In genomic region chr19:54470276-54470887, GRCh38 we compare ENCODE assay signal across 1 cellular context.
TF ChIP-seq lines count a peak whose summit lies in the region.

No MANE protein-coding gene starts in this region.

TF ChIP-seq in GM23338, 12 proteins besides CTCF, POLR2A, EP300 and RAD21:
- TF ChIP-seq EZH2phosphoT487 (IDR thresholded peaks at IDR 0.05; ENCODE audit: unreplicated experiment) (no peak), CREB1 (CRISPR knock-in tag; IDR thresholded peaks at IDR 0.05; ENCODE audit: low read depth) (no peak), POLR2AphosphoS5 (IDR thresholded peaks at IDR 0.05; ENCODE audit: low read depth) (no peak), NANOG (IDR thresholded peaks at IDR 0.05; ENCODE audit: borderline replicate concordance) (no peak), ZNF114 (CRISPR knock-in tag; IDR thresholded peaks at IDR 0.05) (no peak), ZNF331 (CRISPR knock-in tag; IDR thresholded peaks at IDR 0.05; ENCODE audit: low read depth) (no peak), STAT1 (IDR thresholded peaks at IDR 0.05; ENCODE audit: unreplicated experiment) (no peak)
- TF ChIP-seq, protein P1, sequence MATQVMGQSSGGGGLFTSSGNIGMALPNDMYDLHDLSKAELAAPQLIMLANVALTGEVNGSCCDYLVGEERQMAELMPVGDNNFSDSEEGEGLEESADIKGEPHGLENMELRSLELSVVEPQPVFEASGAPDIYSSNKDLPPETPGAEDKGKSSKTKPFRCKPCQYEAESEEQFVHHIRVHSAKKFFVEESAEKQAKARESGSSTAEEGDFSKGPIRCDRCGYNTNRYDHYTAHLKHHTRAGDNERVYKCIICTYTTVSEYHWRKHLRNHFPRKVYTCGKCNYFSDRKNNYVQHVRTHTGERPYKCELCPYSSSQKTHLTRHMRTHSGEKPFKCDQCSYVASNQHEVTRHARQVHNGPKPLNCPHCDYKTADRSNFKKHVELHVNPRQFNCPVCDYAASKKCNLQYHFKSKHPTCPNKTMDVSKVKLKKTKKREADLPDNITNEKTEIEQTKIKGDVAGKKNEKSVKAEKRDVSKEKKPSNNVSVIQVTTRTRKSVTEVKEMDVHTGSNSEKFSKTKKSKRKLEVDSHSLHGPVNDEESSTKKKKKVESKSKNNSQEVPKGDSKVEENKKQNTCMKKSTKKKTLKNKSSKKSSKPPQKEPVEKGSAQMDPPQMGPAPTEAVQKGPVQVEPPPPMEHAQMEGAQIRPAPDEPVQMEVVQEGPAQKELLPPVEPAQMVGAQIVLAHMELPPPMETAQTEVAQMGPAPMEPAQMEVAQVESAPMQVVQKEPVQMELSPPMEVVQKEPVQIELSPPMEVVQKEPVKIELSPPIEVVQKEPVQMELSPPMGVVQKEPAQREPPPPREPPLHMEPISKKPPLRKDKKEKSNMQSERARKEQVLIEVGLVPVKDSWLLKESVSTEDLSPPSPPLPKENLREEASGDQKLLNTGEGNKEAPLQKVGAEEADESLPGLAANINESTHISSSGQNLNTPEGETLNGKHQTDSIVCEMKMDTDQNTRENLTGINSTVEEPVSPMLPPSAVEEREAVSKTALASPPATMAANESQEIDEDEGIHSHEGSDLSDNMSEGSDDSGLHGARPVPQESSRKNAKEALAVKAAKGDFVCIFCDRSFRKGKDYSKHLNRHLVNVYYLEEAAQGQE (IDR thresholded peaks at IDR 0.05; ENCODE audit: unreplicated experiment), result no peak
- TF ChIP-seq, protein P2, sequence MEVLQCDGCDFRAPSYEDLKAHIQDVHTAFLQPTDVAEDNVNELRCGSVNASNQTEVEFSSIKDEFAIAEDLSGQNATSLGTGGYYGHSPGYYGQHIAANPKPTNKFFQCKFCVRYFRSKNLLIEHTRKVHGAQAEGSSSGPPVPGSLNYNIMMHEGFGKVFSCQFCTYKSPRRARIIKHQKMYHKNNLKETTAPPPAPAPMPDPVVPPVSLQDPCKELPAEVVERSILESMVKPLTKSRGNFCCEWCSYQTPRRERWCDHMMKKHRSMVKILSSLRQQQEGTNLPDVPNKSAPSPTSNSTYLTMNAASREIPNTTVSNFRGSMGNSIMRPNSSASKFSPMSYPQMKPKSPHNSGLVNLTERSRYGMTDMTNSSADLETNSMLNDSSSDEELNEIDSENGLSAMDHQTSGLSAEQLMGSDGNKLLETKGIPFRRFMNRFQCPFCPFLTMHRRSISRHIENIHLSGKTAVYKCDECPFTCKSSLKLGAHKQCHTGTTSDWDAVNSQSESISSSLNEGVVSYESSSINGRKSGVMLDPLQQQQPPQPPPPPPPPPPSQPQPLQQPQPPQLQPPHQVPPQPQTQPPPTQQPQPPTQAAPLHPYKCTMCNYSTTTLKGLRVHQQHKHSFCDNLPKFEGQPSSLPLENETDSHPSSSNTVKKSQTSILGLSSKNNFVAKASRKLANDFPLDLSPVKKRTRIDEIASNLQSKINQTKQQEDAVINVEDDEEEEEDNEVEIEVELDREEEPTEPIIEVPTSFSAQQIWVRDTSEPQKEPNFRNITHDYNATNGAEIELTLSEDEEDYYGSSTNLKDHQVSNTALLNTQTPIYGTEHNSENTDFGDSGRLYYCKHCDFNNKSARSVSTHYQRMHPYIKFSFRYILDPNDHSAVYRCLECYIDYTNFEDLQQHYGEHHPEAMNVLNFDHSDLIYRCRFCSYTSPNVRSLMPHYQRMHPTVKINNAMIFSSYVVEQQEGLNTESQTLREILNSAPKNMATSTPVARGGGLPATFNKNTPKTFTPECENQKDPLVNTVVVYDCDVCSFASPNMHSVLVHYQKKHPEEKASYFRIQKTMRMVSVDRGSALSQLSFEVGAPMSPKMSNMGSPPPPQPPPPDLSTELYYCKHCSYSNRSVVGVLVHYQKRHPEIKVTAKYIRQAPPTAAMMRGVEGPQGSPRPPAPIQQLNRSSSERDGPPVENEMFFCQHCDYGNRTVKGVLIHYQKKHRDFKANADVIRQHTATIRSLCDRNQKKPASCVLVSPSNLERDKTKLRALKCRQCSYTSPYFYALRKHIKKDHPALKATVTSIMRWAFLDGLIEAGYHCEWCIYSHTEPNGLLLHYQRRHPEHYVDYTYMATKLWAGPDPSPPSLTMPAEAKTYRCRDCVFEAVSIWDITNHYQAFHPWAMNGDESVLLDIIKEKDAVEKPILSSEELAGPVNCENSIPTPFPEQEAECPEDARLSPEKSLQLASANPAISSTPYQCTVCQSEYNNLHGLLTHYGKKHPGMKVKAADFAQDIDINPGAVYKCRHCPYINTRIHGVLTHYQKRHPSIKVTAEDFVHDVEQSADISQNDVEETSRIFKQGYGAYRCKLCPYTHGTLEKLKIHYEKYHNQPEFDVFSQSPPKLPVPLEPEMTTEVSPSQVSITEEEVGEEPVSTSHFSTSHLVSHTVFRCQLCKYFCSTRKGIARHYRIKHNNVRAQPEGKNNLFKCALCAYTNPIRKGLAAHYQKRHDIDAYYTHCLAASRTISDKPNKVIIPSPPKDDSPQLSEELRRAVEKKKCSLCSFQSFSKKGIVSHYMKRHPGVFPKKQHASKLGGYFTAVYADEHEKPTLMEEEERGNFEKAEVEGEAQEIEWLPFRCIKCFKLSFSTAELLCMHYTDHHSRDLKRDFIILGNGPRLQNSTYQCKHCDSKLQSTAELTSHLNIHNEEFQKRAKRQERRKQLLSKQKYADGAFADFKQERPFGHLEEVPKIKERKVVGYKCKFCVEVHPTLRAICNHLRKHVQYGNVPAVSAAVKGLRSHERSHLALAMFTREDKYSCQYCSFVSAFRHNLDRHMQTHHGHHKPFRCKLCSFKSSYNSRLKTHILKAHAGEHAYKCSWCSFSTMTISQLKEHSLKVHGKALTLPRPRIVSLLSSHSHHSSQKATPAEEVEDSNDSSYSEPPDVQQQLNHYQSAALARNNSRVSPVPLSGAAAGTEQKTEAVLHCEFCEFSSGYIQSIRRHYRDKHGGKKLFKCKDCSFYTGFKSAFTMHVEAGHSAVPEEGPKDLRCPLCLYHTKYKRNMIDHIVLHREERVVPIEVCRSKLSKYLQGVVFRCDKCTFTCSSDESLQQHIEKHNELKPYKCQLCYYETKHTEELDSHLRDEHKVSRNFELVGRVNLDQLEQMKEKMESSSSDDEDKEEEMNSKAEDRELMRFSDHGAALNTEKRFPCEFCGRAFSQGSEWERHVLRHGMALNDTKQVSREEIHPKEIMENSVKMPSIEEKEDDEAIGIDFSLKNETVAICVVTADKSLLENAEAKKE (CRISPR knock-in tag; IDR thresholded peaks at IDR 0.05), result no peak
- TF ChIP-seq, protein P3, sequence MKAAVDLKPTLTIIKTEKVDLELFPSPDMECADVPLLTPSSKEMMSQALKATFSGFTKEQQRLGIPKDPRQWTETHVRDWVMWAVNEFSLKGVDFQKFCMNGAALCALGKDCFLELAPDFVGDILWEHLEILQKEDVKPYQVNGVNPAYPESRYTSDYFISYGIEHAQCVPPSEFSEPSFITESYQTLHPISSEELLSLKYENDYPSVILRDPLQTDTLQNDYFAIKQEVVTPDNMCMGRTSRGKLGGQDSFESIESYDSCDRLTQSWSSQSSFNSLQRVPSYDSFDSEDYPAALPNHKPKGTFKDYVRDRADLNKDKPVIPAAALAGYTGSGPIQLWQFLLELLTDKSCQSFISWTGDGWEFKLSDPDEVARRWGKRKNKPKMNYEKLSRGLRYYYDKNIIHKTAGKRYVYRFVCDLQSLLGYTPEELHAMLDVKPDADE (IDR thresholded peaks at IDR 0.05), result no peak
